Comparison of ENCODE assay signal across 1 cellular context in genomic region chr21:34483854-34484253, GRCh38. TPM values are rescaled to one million over a fixed set of nuclear protein-coding genes. Genes with fewer than 3 reads are reported as not detected.
"Had no signal": no experiment of that assay in that cellular context is flagged by ENCODE, and none has a peak within 500 bp of the region (broad histone marks: within the 10 kb centered on the region; RNA-seq: fewer than 3 reads in every experiment).

No MANE protein-coding gene starts in this region.

RNA-seq across cellular contexts. Expression of gene KCNE1, which starts 28.2 kb away (rescaled TPM):
- total RNA-seq: smooth muscle cell had no signal
